In genomic region chr18:55998071-55998522, GRCh38 we compare ENCODE assay signal across 8 cellular contexts.
DNase-seq lines count a peak whose midpoint lies in the region; ATAC-seq and TF ChIP-seq lines count a peak whose summit lies in the region.

No MANE protein-coding gene starts in this region.

- no peaks in the 10 kb centered on the region for H3K9me3 ChIP-seq in CD4-positive, alpha-beta memory T cell (ENCODE audit: control insufficient read depth in 1 of 2, low read length in 2 of 2)

- TF ChIP-seq CTCF in astrocyte of the cerebellum (IDR thresholded peaks at IDR 0.05; ENCODE audit: low read depth, low read length, missing control alignments): no peak

- no peaks in the 10 kb centered on the region for H3K4me1 ChIP-seq in CD4-positive, alpha-beta memory T cell (ENCODE audit: insufficient read depth, low read length)

- H3K4me3 ChIP-seq in astrocyte of the cerebellum (ENCODE audit: low read depth, low read length): peak overlapping the region; percentile 26
- no peak overlapping the region for H3K4me3 ChIP-seq in CD4-positive, alpha-beta memory T cell (ENCODE audit: low read length in 2 of 2)

- H3K36me3 ChIP-seq in CD4-positive, alpha-beta memory T cell (ENCODE audit: insufficient read depth, low read length): no peaks in the 10 kb centered on the region

- no peak overlapping the region for H3K4me3 Mint-ChIP-seq in stimulated activated naive B cell treated with anti-CD40 and anti-IgM and Interleukin-4, amounts not matched to agents 10 μg/mL and 1 μg/mL and 100 μg/mL, for 72 hours
- no peak overlapping the region for H3K4me3 Mint-ChIP-seq in stimulated activated naive CD8-positive, alpha-beta T cell treated with anti-CD3 and anti-CD28 coated beads, Interleukin-15, amount 100 ng/mL, for 72 hours
- no peak overlapping the region for H3K4me3 Mint-ChIP-seq in activated naive CD8-positive, alpha-beta T cell treated with anti-CD3 and anti-CD28 coated beads, Interleukin-2, amount 50 U/mL, for 24 hours
- no peak overlapping the region for H3K4me3 Mint-ChIP-seq in CD4-positive, alpha-beta memory T cell

- POLR2A ChIA-PET in CD4-positive, alpha-beta memory T cell (lab: Charles Lee; ENCODE audit: partially characterized antibody): no interaction called here

- in situ Hi-C loops in astrocyte of the cerebellum (cut with HindIII; ENCODE audit: low sequenced_read_pairs): no loop called here

- H3K27me3 Mint-ChIP-seq in stimulated activated naive B cell treated with anti-CD40 and anti-IgM and Interleukin-4, amounts not matched to agents 10 μg/mL and 1 μg/mL and 100 μg/mL, for 72 hours: no peaks in the 10 kb centered on the region
- H3K27me3 Mint-ChIP-seq in stimulated activated naive CD8-positive, alpha-beta T cell treated with anti-CD3 and anti-CD28 coated beads, Interleukin-15, amount 100 ng/mL, for 72 hours: no peaks in the 10 kb centered on the region
- no peaks in the 10 kb centered on the region for H3K27me3 Mint-ChIP-seq in activated naive CD8-positive, alpha-beta T cell treated with anti-CD3 and anti-CD28 coated beads, Interleukin-2, amount 50 U/mL, for 24 hours
- no peaks in the 10 kb centered on the region for H3K27me3 Mint-ChIP-seq in CD4-positive, alpha-beta memory T cell

- H3K27me3 ChIP-seq in CD4-positive, alpha-beta memory T cell (ENCODE audit: insufficient read depth, low read length): no peaks in the 10 kb centered on the region

- no peak overlapping the region for H3K27ac ChIP-seq in CD4-positive, alpha-beta memory T cell (ENCODE audit: low read depth, low read length)

- CTCF ChIA-PET in CD4-positive, alpha-beta memory T cell (lab: Charles Lee; ENCODE audit: partially characterized antibody): no interaction called here

- intact Hi-C loops in CD4-positive, alpha-beta memory T cell (cut with micrococcal nuclease): no loop called here

- DNase-seq in HuH-7.5 (ENCODE audit: low spot score): peak; percentile 38
- peak; percentile 15 for DNase-seq in astrocyte of the cerebellum (ENCODE audit: low read depth)
- DNase-seq in iPS-NIHi7 (ENCODE audit: extremely low spot score): peak; percentile 24
- DNase-seq in stimulated activated naive B cell treated with anti-CD40 and anti-IgM and Interleukin-4, amounts not matched to agents 10 μg/mL and 1 μg/mL and 100 μg/mL, for 72 hours: no peak
- no peak for DNase-seq in stimulated activated naive CD8-positive, alpha-beta T cell treated with anti-CD3 and anti-CD28 coated beads, Interleukin-15, amount 100 ng/mL, for 72 hours
- DNase-seq in activated naive CD8-positive, alpha-beta T cell treated with anti-CD3 and anti-CD28 coated beads, Interleukin-2, amount 50 U/mL, for 24 hours: no peak
- DNase-seq in CD4-positive, alpha-beta memory T cell: no peak

- no peaks in the 10 kb centered on the region for H3K9me3 Mint-ChIP-seq in stimulated activated naive B cell treated with anti-CD40 and anti-IgM and Interleukin-4, amounts not matched to agents 10 μg/mL and 1 μg/mL and 100 μg/mL, for 72 hours
- no peaks in the 10 kb centered on the region for H3K9me3 Mint-ChIP-seq in stimulated activated naive CD8-positive, alpha-beta T cell treated with anti-CD3 and anti-CD28 coated beads, Interleukin-15, amount 100 ng/mL, for 72 hours
- H3K9me3 Mint-ChIP-seq in activated naive CD8-positive, alpha-beta T cell treated with anti-CD3 and anti-CD28 coated beads, Interleukin-2, amount 50 U/mL, for 24 hours: no peaks in the 10 kb centered on the region
- H3K9me3 Mint-ChIP-seq in CD4-positive, alpha-beta memory T cell: peaks cover 0 to 6% (median 1%) of the 10 kb centered on the region in 8 donors

- no peaks in the 10 kb centered on the region for H3K36me3 Mint-ChIP-seq in stimulated activated naive B cell treated with anti-CD40 and anti-IgM and Interleukin-4, amounts not matched to agents 10 μg/mL and 1 μg/mL and 100 μg/mL, for 72 hours
- no peaks in the 10 kb centered on the region for H3K36me3 Mint-ChIP-seq in activated naive CD8-positive, alpha-beta T cell treated with anti-CD3 and anti-CD28 coated beads, Interleukin-2, amount 50 U/mL, for 24 hours (ENCODE audit: low read depth)
- no peaks in the 10 kb centered on the region for H3K36me3 Mint-ChIP-seq in CD4-positive, alpha-beta memory T cell

- peaks cover 23 to 27% of the 10 kb centered on the region in 2 donors for H3K4me1 Mint-ChIP-seq in stimulated activated naive B cell treated with anti-CD40 and anti-IgM and Interleukin-4, amounts not matched to agents 10 μg/mL and 1 μg/mL and 100 μg/mL, for 72 hours
- no peaks in the 10 kb centered on the region for H3K4me1 Mint-ChIP-seq in stimulated activated naive CD8-positive, alpha-beta T cell treated with anti-CD3 and anti-CD28 coated beads, Interleukin-15, amount 100 ng/mL, for 72 hours
- H3K4me1 Mint-ChIP-seq in activated naive CD8-positive, alpha-beta T cell treated with anti-CD3 and anti-CD28 coated beads, Interleukin-2, amount 50 U/mL, for 24 hours: peaks cover 6% of the 10 kb centered on the region
- no peaks in the 10 kb centered on the region for H3K4me1 Mint-ChIP-seq in CD4-positive, alpha-beta memory T cell

- no peak for ATAC-seq in stimulated activated naive B cell treated with anti-CD40 and anti-IgM and Interleukin-4, amounts not matched to agents 10 μg/mL and 1 μg/mL and 100 μg/mL, for 72 hours (replicated peaks)
- no peak for ATAC-seq in GM21786 (IDR thresholded peaks at IDR 0.05; ENCODE audit: unreplicated experiment)
- no peak for ATAC-seq in stimulated activated naive CD8-positive, alpha-beta T cell treated with anti-CD3 and anti-CD28 coated beads, Interleukin-15, amount 100 ng/mL, for 72 hours
- ATAC-seq in activated naive CD8-positive, alpha-beta T cell treated with anti-CD3 and anti-CD28 coated beads, Interleukin-2, amount 50 U/mL, for 24 hours: no peak

- H3K27ac Mint-ChIP-seq in stimulated activated naive B cell treated with anti-CD40 and anti-IgM and Interleukin-4, amounts not matched to agents 10 μg/mL and 1 μg/mL and 100 μg/mL, for 72 hours: peak overlapping the region; percentile 25
- no peak overlapping the region for H3K27ac Mint-ChIP-seq in stimulated activated naive CD8-positive, alpha-beta T cell treated with anti-CD3 and anti-CD28 coated beads, Interleukin-15, amount 100 ng/mL, for 72 hours
- H3K27ac Mint-ChIP-seq in activated naive CD8-positive, alpha-beta T cell treated with anti-CD3 and anti-CD28 coated beads, Interleukin-2, amount 50 U/mL, for 24 hours: no peak overlapping the region
- H3K27ac Mint-ChIP-seq in CD4-positive, alpha-beta memory T cell: no peak overlapping the region

Comparison
In these comparisons a context has a peak if more than half of its experiments do, and no peak if none do; other contexts are left out.
1. DNase-seq: peak in HuH-7.5 (single experiment), astrocyte of the cerebellum (single experiment) and iPS-NIHi7 (single experiment); none in stimulated activated naive B cell treated with anti-CD40 and anti-IgM and Interleukin-4, amounts not matched to agents 10 μg/mL and 1 μg/mL and 100 μg/mL, for 72 hours (single experiment), stimulated activated naive CD8-positive, alpha-beta T cell treated with anti-CD3 and anti-CD28 coated beads, Interleukin-15, amount 100 ng/mL, for 72 hours (0 of 2), activated naive CD8-positive, alpha-beta T cell treated with anti-CD3 and anti-CD28 coated beads, Interleukin-2, amount 50 U/mL, for 24 hours (single experiment) and CD4-positive, alpha-beta memory T cell (0 of 5).